1 cellular context compared by ENCODE assay signal in the genomic region with DNA sequence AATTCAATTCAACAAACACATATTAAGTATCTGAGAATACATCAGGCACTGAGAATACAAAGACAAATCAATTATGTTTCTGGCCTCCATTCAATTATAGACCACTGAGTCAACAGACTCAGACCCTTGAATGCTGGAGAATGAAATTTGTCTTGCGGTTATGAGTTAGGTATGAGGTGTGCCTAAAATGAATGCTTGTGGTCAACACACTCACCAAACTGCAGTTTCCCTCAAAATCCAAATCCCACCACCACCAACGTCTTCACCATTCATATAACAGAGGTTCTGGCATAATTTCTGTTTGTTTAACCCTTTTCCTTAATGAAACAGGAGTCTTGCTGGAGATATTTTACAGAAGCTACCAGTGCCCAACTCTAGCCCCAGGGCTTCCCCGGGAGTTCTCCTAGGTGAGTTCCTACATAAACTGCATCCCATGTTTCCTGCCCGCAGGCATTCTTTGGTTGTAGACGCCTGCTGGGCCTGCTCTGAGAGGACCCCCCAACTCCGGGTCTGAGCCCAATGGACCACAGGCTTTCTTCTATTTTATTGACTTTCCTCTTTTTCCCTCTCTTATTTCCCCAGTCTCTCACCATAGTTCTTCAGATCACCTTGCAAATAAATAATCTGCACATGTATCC.
TF ChIP-seq lines count a peak whose summit lies in the region.

No MANE protein-coding gene starts in this region.

TF ChIP-seq in WTC11, 78 proteins besides CTCF, POLR2A, EP300 and RAD21 (continued from another document):
- TF ChIP-seq, protein P1, sequence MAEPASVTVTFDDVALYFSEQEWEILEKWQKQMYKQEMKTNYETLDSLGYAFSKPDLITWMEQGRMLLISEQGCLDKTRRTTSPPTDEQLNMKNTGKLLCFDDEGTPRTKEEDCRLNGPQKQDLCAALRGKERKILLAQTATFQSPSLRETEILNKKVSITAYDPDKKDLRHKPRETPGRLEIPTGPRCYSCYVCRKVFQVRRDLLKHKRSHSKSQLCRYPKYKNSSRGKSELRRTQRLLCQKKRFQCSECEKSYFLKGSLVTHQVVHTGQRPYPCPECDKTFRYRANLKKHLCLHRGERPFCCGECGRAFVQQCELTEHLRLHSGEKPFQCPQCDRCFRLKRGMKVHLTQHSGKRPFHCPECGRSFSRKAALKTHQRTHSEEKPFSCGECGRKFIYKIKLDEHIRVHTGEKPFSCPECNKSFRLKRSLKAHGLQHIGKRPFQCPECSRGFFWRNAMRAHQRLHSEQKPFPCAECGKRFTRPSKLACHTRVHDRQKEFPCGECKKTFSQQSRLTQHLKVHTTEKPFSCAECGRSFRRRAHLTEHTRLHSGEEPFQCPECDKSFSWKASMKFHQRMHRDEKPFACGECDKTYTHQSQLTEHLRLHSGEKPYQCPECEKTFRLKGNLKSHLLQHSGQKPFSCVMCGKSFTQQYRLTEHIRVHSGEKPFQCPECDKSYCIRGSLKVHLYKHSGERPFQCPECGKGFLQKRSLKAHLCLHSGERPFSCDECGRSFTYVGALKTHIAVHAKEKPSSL (CRISPR knock-in tag; conservative IDR thresholded peaks at IDR 0.05), result no peak
- TF ChIP-seq ESRRA (CRISPR knock-in tag; IDR thresholded peaks at IDR 0.05; ENCODE audit: borderline replicate concordance), result no peak
- TF ChIP-seq, protein P2, sequence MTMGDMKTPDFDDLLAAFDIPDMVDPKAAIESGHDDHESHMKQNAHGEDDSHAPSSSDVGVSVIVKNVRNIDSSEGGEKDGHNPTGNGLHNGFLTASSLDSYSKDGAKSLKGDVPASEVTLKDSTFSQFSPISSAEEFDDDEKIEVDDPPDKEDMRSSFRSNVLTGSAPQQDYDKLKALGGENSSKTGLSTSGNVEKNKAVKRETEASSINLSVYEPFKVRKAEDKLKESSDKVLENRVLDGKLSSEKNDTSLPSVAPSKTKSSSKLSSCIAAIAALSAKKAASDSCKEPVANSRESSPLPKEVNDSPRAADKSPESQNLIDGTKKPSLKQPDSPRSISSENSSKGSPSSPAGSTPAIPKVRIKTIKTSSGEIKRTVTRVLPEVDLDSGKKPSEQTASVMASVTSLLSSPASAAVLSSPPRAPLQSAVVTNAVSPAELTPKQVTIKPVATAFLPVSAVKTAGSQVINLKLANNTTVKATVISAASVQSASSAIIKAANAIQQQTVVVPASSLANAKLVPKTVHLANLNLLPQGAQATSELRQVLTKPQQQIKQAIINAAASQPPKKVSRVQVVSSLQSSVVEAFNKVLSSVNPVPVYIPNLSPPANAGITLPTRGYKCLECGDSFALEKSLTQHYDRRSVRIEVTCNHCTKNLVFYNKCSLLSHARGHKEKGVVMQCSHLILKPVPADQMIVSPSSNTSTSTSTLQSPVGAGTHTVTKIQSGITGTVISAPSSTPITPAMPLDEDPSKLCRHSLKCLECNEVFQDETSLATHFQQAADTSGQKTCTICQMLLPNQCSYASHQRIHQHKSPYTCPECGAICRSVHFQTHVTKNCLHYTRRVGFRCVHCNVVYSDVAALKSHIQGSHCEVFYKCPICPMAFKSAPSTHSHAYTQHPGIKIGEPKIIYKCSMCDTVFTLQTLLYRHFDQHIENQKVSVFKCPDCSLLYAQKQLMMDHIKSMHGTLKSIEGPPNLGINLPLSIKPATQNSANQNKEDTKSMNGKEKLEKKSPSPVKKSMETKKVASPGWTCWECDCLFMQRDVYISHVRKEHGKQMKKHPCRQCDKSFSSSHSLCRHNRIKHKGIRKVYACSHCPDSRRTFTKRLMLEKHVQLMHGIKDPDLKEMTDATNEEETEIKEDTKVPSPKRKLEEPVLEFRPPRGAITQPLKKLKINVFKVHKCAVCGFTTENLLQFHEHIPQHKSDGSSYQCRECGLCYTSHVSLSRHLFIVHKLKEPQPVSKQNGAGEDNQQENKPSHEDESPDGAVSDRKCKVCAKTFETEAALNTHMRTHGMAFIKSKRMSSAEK (CRISPR knock-in tag; IDR thresholded peaks at IDR 0.05; ENCODE audit: borderline replicate concordance), result no peak
